14 cellular contexts compared by ENCODE assay signal in genomic region chr6:2942916-2943563, GRCh38. TPM values are rescaled to one million over a fixed set of nuclear protein-coding genes. Genes with fewer than 3 reads are reported as not detected.
A peak's percentile ranks its signal among the peaks of the same experiment; 100 is the strongest.
DNase-seq lines count a peak whose midpoint lies in the region; ATAC-seq and TF ChIP-seq lines count a peak whose summit lies in the region.
"Had no signal": no experiment of that assay in that cellular context is flagged by ENCODE, and none has a peak within 500 bp of the region (broad histone marks: within the 10 kb centered on the region; RNA-seq: fewer than 3 reads in every experiment).

No MANE protein-coding gene starts in this region.

- no peak for TF ChIP-seq CTCF in CD4-positive, alpha-beta T cell (IDR thresholded peaks at IDR 0.05)
- TF ChIP-seq CTCF in MM.1S (IDR thresholded peaks at IDR 0.05; ENCODE audit: low read length) = no peak

- H2BK15ac ChIP-seq in mesenchymal stem cell (ENCODE audit: low read depth, poor library complexity, severe bottlenecking) = no peak overlapping the region

- peak overlapping the region; percentile 46 for H3K4me2 ChIP-seq in MM.1S (ENCODE audit: low read depth, low read length)
- no peak overlapping the region for H3K4me2 ChIP-seq in mesenchymal stem cell (ENCODE audit: low read length, poor library complexity, severe bottlenecking)

- H3K4ac ChIP-seq in mesenchymal stem cell (ENCODE audit: low read depth in 1 of 2, low read length in 2 of 2) = no peak overlapping the region

- no peak overlapping the region for H2AFZ ChIP-seq in MM.1S (ENCODE audit: low read length)
- H2AFZ ChIP-seq in mesenchymal stem cell (ENCODE audit: low read depth, low read length) = no peak overlapping the region

- 81% methylated on average over 12 of the region's 12 CpGs for WGBS in mesenchymal stem cell

- H3F3A ChIP-seq in MM.1S (ENCODE audit: insufficient read depth, low read length) = peaks cover 42% of the 10 kb centered on the region

- peak in 1 of 10 experiments; percentile 8 for DNase-seq in CD4-positive, alpha-beta T cell
- DNase-seq in MM.1S (peak; percentile 9), memory B cell (ENCODE audit: low spot score in 2 of 2) (no peak), mesenchymal stem cell (no peak), NCI-H526 treated with DMSO at 0.1 percent for 48 hours (lab: John Stamatoyannopoulos, UW) (no peak)
- peak in 1 of 2 donors; percentile 5 for DNase-seq in central memory CD8-positive, alpha-beta T cell (ENCODE audit: low spot score in 2 of 2)
- DNase-seq: amygdala, Calu3, HFFc6, NCI-H345, T-helper 9 cell had no signal

- H3K9me2 ChIP-seq in MM.1S (replicated peaks; ENCODE audit: insufficient read depth, low read length) = no peaks in the 10 kb centered on the region

- peak overlapping the region; percentile 61 for H3K27ac ChIP-seq in CD4-positive, alpha-beta T cell (ENCODE audit: low read depth, low read length)
- H3K27ac ChIP-seq in MM.1S (ENCODE audit: low read length) = peak overlapping the region; percentile 5; the same call in 1 of the 2 replicates
- no peak overlapping the region for H3K27ac ChIP-seq in mesenchymal stem cell (ENCODE audit: low read length, poor library complexity, severe bottlenecking)

- H3K36me3 Mint-ChIP-seq in CD4-positive, alpha-beta T cell (ENCODE audit: low read depth) = peaks cover 5% of the 10 kb centered on the region
- H3K36me3 Mint-ChIP-seq in central memory CD8-positive, alpha-beta T cell (ENCODE audit: insufficient read depth) = peaks cover 8% of the 10 kb centered on the region
- peaks cover 8% of the 10 kb centered on the region for H3K36me3 Mint-ChIP-seq in memory B cell

- no peak overlapping the region for H2BK120ac ChIP-seq in mesenchymal stem cell (ENCODE audit: low read depth, low read length)

- H3K9me3 Mint-ChIP-seq in CD4-positive, alpha-beta T cell = no peaks in the 10 kb centered on the region
- no peaks in the 10 kb centered on the region for H3K9me3 Mint-ChIP-seq in central memory CD8-positive, alpha-beta T cell
- H3K9me3 Mint-ChIP-seq in memory B cell = no peaks in the 10 kb centered on the region
- H3K9me3 Mint-ChIP-seq: HFFc6 had no signal

- no peak overlapping the region for H4K8ac ChIP-seq in mesenchymal stem cell (ENCODE audit: low read length)

- H3K27ac Mint-ChIP-seq in CD4-positive, alpha-beta T cell = peak overlapping the region; percentile 90
- no peak overlapping the region for H3K27ac Mint-ChIP-seq in central memory CD8-positive, alpha-beta T cell (ENCODE audit: low read depth)
- peak overlapping the region; percentile 92 for H3K27ac Mint-ChIP-seq in memory B cell
- H3K27ac Mint-ChIP-seq: HFFc6 had no signal

- H3K4me3 Mint-ChIP-seq in CD4-positive, alpha-beta T cell = peak overlapping the region; percentile 85
- H3K4me3 Mint-ChIP-seq in central memory CD8-positive, alpha-beta T cell = peak overlapping the region; percentile 37
- peak overlapping the region; percentile 79 for H3K4me3 Mint-ChIP-seq in memory B cell
- H3K4me3 Mint-ChIP-seq: HFFc6 had no signal

- H3K23ac ChIP-seq in mesenchymal stem cell (ENCODE audit: low read length in 2 of 2) = no peak overlapping the region

- no peaks in the 10 kb centered on the region for H3K9me3 ChIP-seq in CD4-positive, alpha-beta T cell (ENCODE audit: control insufficient read depth, low read length)
- no peaks in the 10 kb centered on the region for H3K9me3 ChIP-seq in MM.1S (replicated peaks; ENCODE audit: insufficient read depth, low read length)
- no peaks in the 10 kb centered on the region for H3K9me3 ChIP-seq in mesenchymal stem cell (ENCODE audit: control insufficient read depth, low read length)

- H3K27me3 Mint-ChIP-seq in CD4-positive, alpha-beta T cell = no peaks in the 10 kb centered on the region
- H3K27me3 Mint-ChIP-seq in central memory CD8-positive, alpha-beta T cell = no peaks in the 10 kb centered on the region
- no peaks in the 10 kb centered on the region for H3K27me3 Mint-ChIP-seq in memory B cell

- no peaks in the 10 kb centered on the region for H3K79me2 ChIP-seq in MM.1S (ENCODE audit: low read length)

- H3K4me3 ChIP-seq in MM.1S (ENCODE audit: low read length) = no peak overlapping the region; the same call in 1 of the 2 replicates
- H3K4me3 ChIP-seq in mesenchymal stem cell (ENCODE audit: insufficient read depth in 1 of 2, low read depth in 1 of 2, low read length in 2 of 2) = no peak overlapping the region

- H2BK5ac ChIP-seq in mesenchymal stem cell (ENCODE audit: low read depth, low read length, poor library complexity, severe bottlenecking) = no peak overlapping the region

- intact Hi-C loops in CD4-positive, alpha-beta T cell (cut with DNase I, micrococcal nuclease) = no loop called here

- H3K9ac ChIP-seq in MM.1S (ENCODE audit: low read length) (no peak overlapping the region), mesenchymal stem cell (ENCODE audit: low read length) (no peak overlapping the region)

- H3K18ac ChIP-seq in mesenchymal stem cell (ENCODE audit: low read depth in 1 of 2, low read length in 2 of 2) = no peak overlapping the region

- no peak overlapping the region for H2BK12ac ChIP-seq in mesenchymal stem cell (ENCODE audit: low read length in 2 of 2)

- POLR2A ChIA-PET in CD4-positive, alpha-beta T cell (lab: Charles Lee) = interaction anchor here (0.7 to 6.4 kb wide), 10 partner anchors 9 to 125 kb away, joined by 3 to 168 read pairs (median 4); partner anchors contain the start of gene RIPK1

- no peaks in the 10 kb centered on the region for H3K36me3 ChIP-seq in MM.1S (replicated peaks; ENCODE audit: insufficient read depth, low read length)
- peaks cover 11 to 16% of the 10 kb centered on the region in 2 experiments for H3K36me3 ChIP-seq in mesenchymal stem cell (ENCODE audit: control insufficient read depth in 1 of 2, insufficient read depth in 2 of 2, low read depth in 1 of 2, low read length in 2 of 2)

- no peaks in the 10 kb centered on the region for H3K27me3 ChIP-seq in CD4-positive, alpha-beta T cell (ENCODE audit: control insufficient read depth, insufficient read depth, low read length)
- H3K27me3 ChIP-seq in MM.1S (replicated peaks; ENCODE audit: insufficient read depth, low read length) (peaks cover 33% of the 10 kb centered on the region), mesenchymal stem cell (ENCODE audit: control insufficient read depth in 1 of 2, insufficient read depth in 1 of 2, low read length in 2 of 2) (no peaks in the 10 kb centered on the region)

- H3K79me1 ChIP-seq in mesenchymal stem cell (replicated peaks; ENCODE audit: low read length, poor library complexity, severe bottlenecking) = peaks cover 1% of the 10 kb centered on the region

- no peak overlapping the region for H3K14ac ChIP-seq in mesenchymal stem cell (ENCODE audit: low read length in 2 of 2)

- no peaks in the 10 kb centered on the region; the same call in 1 of the 2 replicates for H4K20me1 ChIP-seq in MM.1S (ENCODE audit: insufficient read depth, low read length)

- peaks cover 47% of the 10 kb centered on the region for H3K4me1 Mint-ChIP-seq in CD4-positive, alpha-beta T cell (ENCODE audit: low read depth)
- peaks cover 34% of the 10 kb centered on the region for H3K4me1 Mint-ChIP-seq in central memory CD8-positive, alpha-beta T cell
- H3K4me1 Mint-ChIP-seq in memory B cell = peaks cover 51% of the 10 kb centered on the region

- no peak overlapping the region for H4K91ac ChIP-seq in mesenchymal stem cell (ENCODE audit: low read length)

- peak; percentile 30 for ATAC-seq in CD4-positive, alpha-beta T cell (ENCODE audit: poor library complexity)
- ATAC-seq in central memory CD8-positive, alpha-beta T cell (replicated peaks; ENCODE audit: extremely low read depth, poor library complexity, severe bottlenecking) = no peak
- ATAC-seq in memory B cell (ENCODE audit: low read depth) = peak; percentile 41
- no peak for ATAC-seq in GM18517 (IDR thresholded peaks at IDR 0.05; ENCODE audit: unreplicated experiment)
- no peak for ATAC-seq in HG03442 (IDR thresholded peaks at IDR 0.05; ENCODE audit: unreplicated experiment)

- CTCF ChIA-PET in CD4-positive, alpha-beta T cell (lab: Charles Lee) = interaction anchor here (0.7 to 2.5 kb wide), 2 partner anchors 11 to 17 kb away, joined by 3 to 8 read pairs; no protein-coding TSS in a partner anchor

- no peak overlapping the region for H2AK5ac ChIP-seq in mesenchymal stem cell (ENCODE audit: low read length, severe bottlenecking)

- H3K4me1 ChIP-seq in MM.1S (ENCODE audit: low read length) (peaks cover 41% of the 10 kb centered on the region), mesenchymal stem cell (ENCODE audit: control insufficient read depth, insufficient read depth, low read depth, low read length) (peaks cover under 1% of the 10 kb centered on the region)

RNA-seq across cellular contexts. Expression of gene SERPINB6, which starts 28.3 kb away (rescaled TPM):
- total RNA-seq in CD4-positive, alpha-beta T cell = 10 to 100 TPM; 11.0 to 11.9 TPM
- polyA plus RNA-seq in mesenchymal stem cell (2013, experiment 1 of 2) = 173 TPM
- polyA plus RNA-seq in mesenchymal stem cell (2013, experiment 2 of 2) = 171 TPM

RNA-seq across cellular contexts. Expression of gene SERPINB9, which starts 39.9 kb away (rescaled TPM):
- 10 to 100 TPM; 25.8 to 27.4 TPM for total RNA-seq in CD4-positive, alpha-beta T cell
- polyA plus RNA-seq in mesenchymal stem cell (2013, experiment 1 of 2) = 11.1 TPM
- 11.3 TPM for polyA plus RNA-seq in mesenchymal stem cell (2013, experiment 2 of 2)
- total RNA-seq: HT1080 had no signal

RNA-seq across cellular contexts. Expression of gene NQO2, which starts 56.7 kb away (rescaled TPM):
- total RNA-seq in CD4-positive, alpha-beta T cell = 1 to 10 TPM; 6.7 to 7.7 TPM
- 20.8 TPM for polyA plus RNA-seq in mesenchymal stem cell (2013, experiment 1 of 2)
- polyA plus RNA-seq in mesenchymal stem cell (2013, experiment 2 of 2) = 21.0 TPM

Comparison
In these comparisons a context has a peak if more than half of its experiments do, and no peak if none do; other contexts are left out.
1. ATAC-seq: peak in CD4-positive, alpha-beta T cell (single experiment) and memory B cell (single experiment); none in central memory CD8-positive, alpha-beta T cell (single experiment), GM18517 (single experiment) and HG03442 (single experiment).
2. Peak in every context shown above with its lines, with median percentiles within 50 percentile points of each other: H3K4me3 Mint-ChIP-seq.